Comparison of ENCODE assay signal across 19 cellular contexts in the genomic region with DNA sequence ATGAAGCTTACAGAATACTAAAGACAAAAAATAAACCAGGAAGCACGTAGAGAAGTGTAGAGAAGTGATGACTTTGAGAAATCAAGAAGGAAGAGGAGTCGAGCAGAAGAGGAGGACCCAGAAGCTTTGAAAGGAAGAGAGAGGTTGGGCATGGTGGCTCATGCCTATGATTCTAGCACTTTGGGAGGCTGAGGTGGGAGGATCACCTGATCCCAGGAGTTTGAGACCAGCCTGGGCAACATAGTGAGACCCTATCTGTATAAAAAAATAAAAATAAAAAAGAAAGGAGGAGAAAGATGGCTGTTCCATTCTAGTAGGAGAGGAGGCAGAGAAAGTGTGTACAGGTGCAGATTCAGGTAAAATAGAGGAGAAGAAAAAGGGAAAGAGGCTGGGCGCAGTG. TPM values are rescaled to one million over a fixed set of nuclear protein-coding genes. Genes with fewer than 3 reads are reported as not detected.
DNase-seq lines count a peak whose midpoint lies in the region; ATAC-seq and TF ChIP-seq lines count a peak whose summit lies in the region.
"Had no signal": no experiment of that assay in that cellular context is flagged by ENCODE, and none has a peak within 500 bp of the region (broad histone marks: within the 10 kb centered on the region; RNA-seq: fewer than 3 reads in every experiment).

No MANE protein-coding gene starts in this region.

- H3K36me3 ChIP-seq in HCT116 (ENCODE audit: control insufficient read depth in 1 of 2, insufficient read depth in 2 of 2, low read length in 2 of 2) (no peaks in the 10 kb centered on the region), left lung (no peaks in the 10 kb centered on the region), spleen (no peaks in the 10 kb centered on the region)
- H3K36me3 ChIP-seq: BE2C had no signal

- DNase-seq in HCT116 (ENCODE audit: low read depth, low spot score) (no peak), RWPE1 (ENCODE audit: low spot score) (no peak), left lung (no peak), spleen (no peak), foreskin fibroblast (no peak), DMS79 treated with DMSO at 0.1 percent for 48 hours (lab: John Stamatoyannopoulos, UW) (no peak)
- DNase-seq in activated CD4-positive, alpha-beta T cell treated with anti-CD3 and anti-CD28 coated beads, Interleukin-2, amount 50 U/mL, for 1 hour: no peak
- DNase-seq: activated CD4-positive, alpha-beta T cell treated with anti-CD3 and anti-CD28 coated beads, Interleukin-2, amount 50 U/mL, for 4 hours; DMS 273 treated with DMSO at 0.1 percent for 48 hours; effector CD8-positive, alpha-beta T cell; NCI-H1048; NCI-H2081 treated with DMSO at 0.1 percent for 48 hours had no signal

- no peaks in the 10 kb centered on the region for H3K79me2 ChIP-seq in HCT116 (ENCODE audit: insufficient read depth, low read length)

- no TSS peak for BruUV-seq in HCT116 (replicated peaks; lab: Mats Ljungman, UMichigan)

- H3K9me3 ChIP-seq in HCT116 (ENCODE audit: control insufficient read depth in 1 of 2, insufficient read depth in 1 of 2, low read depth in 1 of 2, low read length in 2 of 2) (peaks cover 0 to 7% of the 10 kb centered on the region in 2 experiments; a peak in 1 of 4 replicates), left lung (no peaks in the 10 kb centered on the region), spleen (peaks cover 0 to 8% (median 0%) of the 10 kb centered on the region in 8 donors)
- H3K9me3 ChIP-seq: BE2C had no signal

- POLR2A ChIA-PET in HCT116 (lab: Charles Lee) (interaction anchor here (1.1 kb wide), 1 partner anchor 29 kb away, joined by 3 read pairs; a partner anchor contains a TSS), RWPE1 (lab: Yijun Ruan, JAX; ENCODE audit: low non-redundant PET) (no interaction called here)

- no peak overlapping the region for H3K9ac ChIP-seq in HCT116 (ENCODE audit: low read length)

- TF ChIP-seq RAD21 in HCT116 (IDR thresholded peaks at IDR 0.05; ENCODE audit: low read depth): no peak

- H3K4me2 ChIP-seq in HCT116 (ENCODE audit: low read length): peak overlapping the region; percentile 74

- no peaks in the 10 kb centered on the region for H4K20me1 ChIP-seq in HCT116 (ENCODE audit: insufficient read depth)

- no peaks in the 10 kb centered on the region for H3K27me3 ChIP-seq in HCT116 (ENCODE audit: insufficient read depth, low read length)
- no peaks in the 10 kb centered on the region for H3K27me3 ChIP-seq in left lung
- H3K27me3 ChIP-seq in spleen (replicated peaks in 1 of 7): no peaks in the 10 kb centered on the region
- H3K27me3 ChIP-seq: BE2C had no signal

- peaks cover 15 to 29% of the 10 kb centered on the region in 2 experiments for H3K4me1 ChIP-seq in HCT116 (ENCODE audit: control insufficient read depth in 1 of 2, insufficient read depth in 2 of 2, low read length in 2 of 2)
- H3K4me1 ChIP-seq in left lung: peaks cover 14 to 28% of the 10 kb centered on the region in 2 donors
- H3K4me1 ChIP-seq in spleen: peaks cover 0 to 37% (median 17%) of the 10 kb centered on the region in 6 donors
- H3K4me1 ChIP-seq: BE2C had no signal

- no peak for ATAC-seq in HCT116
- no peak for ATAC-seq in left lung

- RAD21 ChIA-PET in HCT116 (lab: Charles Lee; ENCODE audit: low non-redundant PET in 1 of 2, low total read pairs in 2 of 2, uncharacterized antibody in 2 of 2, unreplicated experiment in 2 of 2): no interaction called here

- CTCF ChIA-PET in HCT116 (lab: Charles Lee) (interaction anchor here (0.7 kb wide), 1 partner anchor 40 kb away, joined by 3 read pairs; a partner anchor contains a TSS), RWPE1 (lab: Yijun Ruan, JAX) (interaction anchor here (0.6 kb wide), 1 partner anchor 1111 kb away, joined by 3 read pairs; no protein-coding TSS in a partner anchor)

- H2AFZ ChIP-seq in HCT116 (ENCODE audit: low read depth, low read length, poor library complexity, severe bottlenecking): no peak overlapping the region

- 47 to 61% (median 57%) methylated on average over 3 of the region's 3 CpGs for WGBS in spleen, 5 donors

- TF ChIP-seq CTCF in HCT116 (IDR thresholded peaks at IDR 0.05 in 2 of 3, conservative IDR thresholded peaks at IDR 0.05 in 1 of 3; ENCODE audit: borderline replicate concordance in 1 of 3, insufficient read depth in 1 of 3, low read depth in 2 of 3, low read length in 2 of 3) (no peak), RWPE1 (conservative IDR thresholded peaks at IDR 0.05; ENCODE audit: low read depth) (no peak), left lung (IDR thresholded peaks at IDR 0.05) (no peak), spleen (IDR thresholded peaks at IDR 0.05 in 8 of 11, conservative IDR thresholded peaks at IDR 0.05 in 3 of 11) (no peak), foreskin fibroblast (IDR thresholded peaks at IDR 0.05; ENCODE audit: low read depth, low read length) (no peak)

- TF ChIP-seq POLR2A in HCT116 (IDR thresholded peaks at IDR 0.05; ENCODE audit: borderline replicate concordance, extremely low read depth, insufficient read depth, insufficient read length) (no peak), spleen (IDR thresholded peaks at IDR 0.05) (no peak)

- H3K27ac ChIP-seq in HCT116 (ENCODE audit: low read depth, low read length) (peak overlapping the region; percentile 89; the same call in 1 of the 2 replicates), RWPE1 (peak overlapping the region; percentile 87; the same call in 1 of the 2 replicates), left lung (peak overlapping the region; percentile 71 to 85), spleen (peak overlapping the region in 6 of 8 donors; percentile 4 to 76 (median 62))

- intact Hi-C loops in HCT116 (cut with micrococcal nuclease): no loop called here
- intact Hi-C loops in left lung (cut with DNase I): no loop called here
- intact Hi-C loops in spleen (cut with DNase I; ENCODE audit: low total_unique reads): no loop called here

- H3K4me3 ChIP-seq in HCT116 (replicated peaks in 1 of 2; ENCODE audit: low read depth in 1 of 2, low read length in 2 of 2) (no peak overlapping the region), left lung (no peak overlapping the region), spleen (no peak overlapping the region), foreskin fibroblast (ENCODE audit: low read depth in 1 of 2, low read length in 2 of 2) (no peak overlapping the region)
- H3K4me3 ChIP-seq: lung had no signal

- H3K9me2 ChIP-seq in HCT116 (ENCODE audit: insufficient read depth): no peaks in the 10 kb centered on the region

TF ChIP-seq in HCT116, 20 proteins besides CTCF, POLR2A, EP300 and RAD21:
- TF ChIP-seq TCF7L2 (IDR thresholded peaks at IDR 0.05; ENCODE audit: borderline replicate concordance, extremely low read depth, insufficient read depth, insufficient read length): no peak
- TF ChIP-seq EZH2phosphoT487 (IDR thresholded peaks at IDR 0.05; ENCODE audit: borderline replicate concordance): no peak
- no peak for TF ChIP-seq SP1 (IDR thresholded peaks at IDR 0.05; ENCODE audit: low read depth)
- no peak for TF ChIP-seq POLR2AphosphoS5 (IDR thresholded peaks at IDR 0.05; ENCODE audit: low read depth, low read length)

RNA-seq across cellular contexts. Expression of a gene that starts 17.2 kb away (rescaled TPM):
- 45.9 TPM for total RNA-seq in HCT116 (2021; ENCODE audit: unreplicated experiment)
- polyA plus RNA-seq in HCT116 (2012): 52.2 and 77.2 TPM in 2 replicates
- 10 to 100 TPM; 63.5 to 74.5 TPM for total RNA-seq in left lung
- 100 to 1,000 TPM in 5 of 7 donors, 10 to 100 TPM in 2; 90.9 to 152 (median 110) TPM for total RNA-seq in spleen
- 10 to 100 TPM; 35.1 to 62.8 (median 53.6) TPM for polyA plus RNA-seq in spleen

RNA-seq across cellular contexts. Expression of a gene that starts 18.5 kb away (rescaled TPM):
- total RNA-seq in HCT116 (2021; ENCODE audit: unreplicated experiment) (1.2 TPM), left lung (not detected), spleen (not detected)
- 0.91 and 2.0 TPM in 2 replicates for polyA plus RNA-seq in HCT116 (2012)
- under 1 TPM in 1 of 3 donors, not detected in 2; 0.11 TPM for polyA plus RNA-seq in spleen
- total RNA-seq: activated naive CD4-positive, alpha-beta T cell treated with anti-CD3 and anti-CD28 coated beads, Interleukin-2, amount 50 U/mL, for 72 hours; bronchial epithelial cell; fibroblast of villous mesenchyme; lung; neural crest cell; temporal lobe had no signal
- polyA plus RNA-seq: lung had no signal

RNA-seq across cellular contexts. Expression of a gene that starts 29.4 kb away (rescaled TPM):
- total RNA-seq in HCT116 (2021; ENCODE audit: unreplicated experiment) (77.5 TPM), left lung (10 to 100 TPM; 46.8 to 47.2 TPM), spleen (10 to 100 TPM; 31.9 to 51.2 (median 40.8) TPM)
- polyA plus RNA-seq in HCT116 (2012): 44.6 and 50.8 TPM in 2 replicates
- polyA plus RNA-seq in spleen: 10 to 100 TPM; 20.0 to 42.4 (median 30.8) TPM

RNA-seq across cellular contexts. Expression of a gene that starts 29.6 kb away (rescaled TPM):
- total RNA-seq in HCT116 (2021; ENCODE audit: unreplicated experiment): 1,073 TPM
- 1,238 and 1,816 TPM in 2 replicates for polyA plus RNA-seq in HCT116 (2012)
- total RNA-seq in left lung: 100 to 1,000 TPM; 621 to 685 TPM
- total RNA-seq in spleen: 1,000 to 10,000 TPM in 1 of 7 donors, 100 to 1,000 TPM in 6; 528 to 1,008 (median 809) TPM
- 1,000 to 10,000 TPM; 1,501 to 2,170 (median 2,090) TPM for polyA plus RNA-seq in spleen

RNA-seq across cellular contexts. Expression of a gene that starts 30.2 kb away (rescaled TPM):
- 279 TPM for total RNA-seq in HCT116 (2021; ENCODE audit: unreplicated experiment)
- polyA plus RNA-seq in HCT116 (2012): 220 and 224 TPM in 2 replicates
- total RNA-seq in left lung: 100 to 1,000 TPM; 232 to 248 TPM
- total RNA-seq in spleen: 100 to 1,000 TPM; 135 to 203 (median 161) TPM
- polyA plus RNA-seq in spleen: 100 to 1,000 TPM in 1 of 3 donors, 10 to 100 TPM in 2; 61.6 to 111 (median 73.3) TPM
